Comparison of ENCODE assay signal across 30 cellular contexts in the genomic region with DNA sequence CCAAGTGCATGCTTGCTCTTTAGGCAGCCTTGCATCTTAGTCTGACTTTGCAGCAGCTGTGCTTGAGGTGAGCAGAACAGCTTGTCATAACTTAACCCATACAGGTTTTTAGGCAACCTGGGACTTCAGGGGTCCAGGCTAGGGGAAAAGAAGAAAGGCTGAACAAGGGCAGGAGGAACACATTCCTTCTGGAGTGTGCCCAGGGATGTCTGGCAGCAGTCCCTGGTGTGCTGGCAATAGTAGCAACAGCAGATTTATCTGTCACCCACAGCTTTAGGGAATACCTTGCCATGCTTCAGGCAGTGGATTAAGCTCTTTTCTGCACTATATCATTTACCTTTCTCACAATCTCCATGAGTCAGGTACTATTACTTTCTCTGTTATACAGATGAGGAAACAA.
"Had no signal": no experiment of that assay in that cellular context is flagged by ENCODE, and none has a peak within 500 bp of the region (broad histone marks: within the 10 kb centered on the region; RNA-seq: fewer than 3 reads in every experiment).

No MANE protein-coding gene starts in this region.

- DNase-seq: activated CD4-positive, alpha-beta memory T cell treated with anti-CD3 and anti-CD28 coated beads for 36 hours; activated CD4-positive, alpha-beta T cell treated with anti-CD3 and anti-CD28 coated beads for 36 hours; activated CD4-positive, alpha-beta T cell treated with anti-CD3 and anti-CD28 coated beads, Interleukin-2, amount 10 ng/mL, durations not matched to agents 24 days and 14 days; activated CD4-positive, CD25-positive, alpha-beta regulatory T cell; activated CD4-positive, CD25-positive, alpha-beta regulatory T cell treated with anti-CD3 and anti-CD28 coated beads, Interleukin-2, amount 50 U/mL, for 72 hours; activated CD8-positive, alpha-beta memory T cell treated with anti-CD3 and anti-CD28 coated beads, Interleukin-2, amount 10 ng/mL, durations not matched to agents 7 days and 5 days; activated CD8-positive, alpha-beta memory T cell treated with anti-CD3 and anti-CD28 coated beads, Interleukin-2, amount 50 U/mL, for 4 hours; activated CD8-positive, alpha-beta T cell treated with anti-CD3 and anti-CD28 coated beads, Interleukin-2, amount 10 ng/mL, durations not matched to agents 7 days and 5 days; activated effector memory CD4-positive, alpha-beta T cell treated with anti-CD3 and anti-CD28 coated beads, Interleukin-2, amount 50 U/mL, for 16 hours; activated naive CD4-positive, alpha-beta T cell treated with anti-CD3 and anti-CD28 coated beads for 36 hours; activated naive CD8-positive, alpha-beta T cell treated with anti-CD3 and anti-CD28 coated beads for 36 hours; activated naive CD8-positive, alpha-beta T cell treated with anti-CD3 and anti-CD28 coated beads, Interleukin-2, amount 50 U/mL, for 24 hours; activated T-cell treated with anti-CD3 and anti-CD28 coated beads, Interleukin-2, amount 50 U/mL, for 1 hour; activated T-cell treated with anti-CD3 and anti-CD28 coated beads, Interleukin-2, amount 50 U/mL, for 48 hours; adrenal gland; amygdala; aorta; body of pancreas; caudate nucleus; colonic mucosa; effector CD4-positive, alpha-beta T cell; effector memory CD8-positive, alpha-beta T cell; erythroblast; foreskin keratinocyte; gastrocnemius medialis; glutamatergic neuron; T-helper 1 cell; T-helper 17 cell; T1000 had no signal

- H3K9me3 ChIP-seq: adrenal gland, body of pancreas, colonic mucosa, esophagus muscularis mucosa, gastrocnemius medialis had no signal

- H3K36me3 ChIP-seq: adrenal gland, colonic mucosa, esophagus muscularis mucosa, gastrocnemius medialis had no signal

- H3K4me1 ChIP-seq: adrenal gland, body of pancreas, colonic mucosa, esophagus muscularis mucosa, foreskin keratinocyte, gastrocnemius medialis had no signal

- H3K4me3 ChIP-seq: adrenal gland, body of pancreas, colonic mucosa, esophagus muscularis mucosa, gastrocnemius medialis had no signal

- ATAC-seq: activated CD4-positive, alpha-beta T cell treated with anti-CD3 and anti-CD28 coated beads for 36 hours; activated CD8-positive, alpha-beta memory T cell treated with anti-CD3 and anti-CD28 coated beads, Interleukin-2, amount 10 ng/mL, durations not matched to agents 7 days and 5 days; activated CD8-positive, alpha-beta T cell treated with anti-CD3 and anti-CD28 coated beads, Interleukin-2, amount 10 ng/mL, durations not matched to agents 7 days and 5 days; activated naive CD8-positive, alpha-beta T cell treated with anti-CD3 and anti-CD28 coated beads, Interleukin-2, amount 50 U/mL, for 24 hours; body of pancreas; effector memory CD8-positive, alpha-beta T cell; foreskin keratinocyte; gastrocnemius medialis; T-helper 17 cell had no signal

- H3K27ac ChIP-seq: adrenal gland, body of pancreas, colonic mucosa, esophagus muscularis mucosa, foreskin keratinocyte, gastrocnemius medialis had no signal

- H3K27me3 ChIP-seq: adrenal gland, body of pancreas, colonic mucosa, esophagus muscularis mucosa, foreskin keratinocyte, gastrocnemius medialis had no signal
